In genomic region chr13:37097008-37097579, GRCh38 we compare ENCODE assay signal across 20 cellular contexts. TPM values are rescaled to one million over a fixed set of nuclear protein-coding genes. Genes with fewer than 3 reads are reported as not detected.
DNase-seq lines count a peak whose midpoint lies in the region; ATAC-seq and TF ChIP-seq lines count a peak whose summit lies in the region.
"Had no signal": no experiment of that assay in that cellular context is flagged by ENCODE, and none has a peak within 500 bp of the region (broad histone marks: within the 10 kb centered on the region; RNA-seq: fewer than 3 reads in every experiment).

No MANE protein-coding gene starts in this region.

- H3K4me3 ChIP-seq in fibroblast of mammary gland (ENCODE audit: control insufficient read depth, low read depth, low read length) = no peak overlapping the region
- H3K4me3 ChIP-seq: MG63 had no signal

- peak; percentile 9 for DNase-seq in ELR (ENCODE audit: low read depth)
- DNase-seq in fibroblast of mammary gland (ENCODE audit: low read depth) = peak; percentile 8
- DNase-seq in NCI-H748 (lab: John Stamatoyannopoulos, UW; ENCODE audit: unreplicated experiment) = no peak
- no peak for DNase-seq in left colon
- no peak for DNase-seq in endothelial cell (ENCODE audit: low spot score)
- no peak for DNase-seq in Kasumi-1 (lab: John Stamatoyannopoulos, UW)
- DNase-seq: ACHN, DMS 273 treated with DMSO at 0.1 percent for 48 hours, MG63, NCI-H1048, NCI-H1436, NCI-H1930, NCI-H446, NCI-H748 treated with DMSO at 0.1 percent for 48 hours had no signal

- H3K27ac Mint-ChIP-seq in endothelial cell (ENCODE audit: unreplicated experiment) = no peak overlapping the region

- no peaks in the 10 kb centered on the region for H3K4me1 Mint-ChIP-seq in endothelial cell (ENCODE audit: unreplicated experiment)

- H3K27me3 Mint-ChIP-seq in endothelial cell (ENCODE audit: unreplicated experiment) = no peaks in the 10 kb centered on the region

- no peaks in the 10 kb centered on the region for H3K9me3 Mint-ChIP-seq in endothelial cell (ENCODE audit: unreplicated experiment)

- no peak overlapping the region for H3K4me3 Mint-ChIP-seq in endothelial cell (ENCODE audit: unreplicated experiment)

- H3K36me3 Mint-ChIP-seq in endothelial cell (ENCODE audit: low read depth, unreplicated experiment) = no peaks in the 10 kb centered on the region

- intact Hi-C loops in left colon (cut with DNase I, micrococcal nuclease) = no loop called here

- no peak for TF ChIP-seq CTCF in fibroblast of mammary gland (conservative IDR thresholded peaks at IDR 0.05; ENCODE audit: control insufficient read depth, insufficient read depth, low read depth, low read length)
- no peak for TF ChIP-seq CTCF in endothelial cell (IDR thresholded peaks at IDR 0.05; ENCODE audit: unreplicated experiment)

- ATAC-seq in SK-N-SH treated with all-trans-retinoic acid at 6 μM for 48 hours (peak; percentile 44; the same call in 2 of the 3 replicates), left colon (no peak)
- ATAC-seq: Right ventricle myocardium inferior had no signal

TF ChIP-seq in SK-N-SH treated with all-trans-retinoic acid at 6 μM for 48 hours, 23 proteins besides CTCF, POLR2A, EP300 and RAD21:
- TF ChIP-seq ISL1 (CRISPR knock-in tag; IDR thresholded peaks at IDR 0.05) (no peak), ESRRG (CRISPR knock-in tag; IDR thresholded peaks at IDR 0.05) (no peak), RARB (CRISPR knock-in tag; IDR thresholded peaks at IDR 0.05) (no peak), ZC3H10 (CRISPR knock-in tag; IDR thresholded peaks at IDR 0.05) (no peak), CREB5 (CRISPR knock-in tag; IDR thresholded peaks at IDR 0.05; ENCODE audit: low read depth) (no peak)
TF ChIP-seq in SK-N-SH treated with all-trans-retinoic acid at 6 μM for 48 hours: peak in this region for 0.

RNA-seq across cellular contexts. Expression of gene CSNK1A1L, which starts 8.4 kb away (rescaled TPM):
- total RNA-seq in left colon = not detected
- not detected for total RNA-seq in endothelial cell (ENCODE audit: unreplicated experiment)
- total RNA-seq: H1, HT-29, OCI-LY7, Right ventricle myocardium inferior, SK-MEL-5 had no signal

RNA-seq across cellular contexts. Expression of gene SUPT20H, which starts 37.6 kb away (rescaled TPM):
- total RNA-seq in left colon (10 to 100 TPM; 44.9 to 46.6 TPM), endothelial cell (ENCODE audit: unreplicated experiment) (56.1 TPM)

Comparison
In these comparisons a context has a peak if more than half of its experiments do, and no peak if none do; other contexts are left out.
1. DNase-seq: peak in ELR (single experiment) and fibroblast of mammary gland (single experiment); none in NCI-H748 (single experiment), left colon (0 of 2), endothelial cell (single experiment) and Kasumi-1 (0 of 2).